18 cellular contexts compared by ENCODE assay signal in the genomic region with DNA sequence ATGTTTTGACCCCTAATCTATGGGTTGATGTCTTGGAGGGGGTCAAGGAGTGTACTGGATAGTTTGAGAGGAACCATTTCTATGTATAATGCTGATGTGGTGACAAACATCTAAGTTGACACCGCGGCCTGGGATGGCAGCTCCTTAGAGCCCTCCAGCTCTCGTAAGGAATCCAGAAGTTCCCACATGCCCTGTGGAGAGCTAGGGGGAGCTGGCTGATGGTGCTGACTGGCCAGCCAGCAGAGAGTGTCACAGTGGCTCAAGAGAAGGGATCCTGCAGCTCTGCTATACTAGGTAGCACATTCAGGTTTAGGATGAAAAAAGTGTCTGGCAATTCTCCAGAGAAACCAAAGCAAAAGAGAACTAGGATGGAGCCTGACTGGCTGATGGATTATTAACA.
"Had no signal": no experiment of that assay in that cellular context is flagged by ENCODE, and none has a peak within 500 bp of the region (broad histone marks: within the 10 kb centered on the region; RNA-seq: fewer than 3 reads in every experiment).

No MANE protein-coding gene starts in this region.

- H3K9me3 Mint-ChIP-seq: stimulated activated memory B cell treated with anti-CD40 and anti-IgM and Interleukin-4, amounts not matched to agents 10 μg/mL and 1 μg/mL and 100 μg/mL, for 72 hours had no signal

- H3K36me3 Mint-ChIP-seq: activated naive CD4-positive, alpha-beta T cell treated with anti-CD3 and anti-CD28 coated beads, Interleukin-2, amount 10 ng/mL, durations not matched to agents 7 days and 5 days; stimulated activated memory B cell treated with anti-CD40 and anti-IgM and Interleukin-4, amounts not matched to agents 10 μg/mL and 1 μg/mL and 100 μg/mL, for 72 hours had no signal

- H3K36me3 ChIP-seq: stomach, suprapubic skin, tibial nerve had no signal

- H3K4me3 Mint-ChIP-seq: activated CD4-positive, alpha-beta memory T cell treated with anti-CD3 and anti-CD28 coated beads, Interleukin-2, amount 10 ng/mL, durations not matched to agents 7 days and 5 days; activated CD4-positive, alpha-beta T cell treated with anti-CD3 and anti-CD28 coated beads, Interleukin-2, amount 10 ng/mL, durations not matched to agents 24 days and 14 days; activated naive CD4-positive, alpha-beta T cell treated with anti-CD3 and anti-CD28 coated beads, Interleukin-2, amount 10 ng/mL, durations not matched to agents 7 days and 5 days; dendritic cell treated with granulocyte-macrophage colony-stimulating factor and Interleukin-4, amounts not matched to agents 40 ng/mL and 50 ng/mL, for 4 days; nephron; stimulated activated memory B cell treated with anti-CD40 and anti-IgM and Interleukin-4, amounts not matched to agents 10 μg/mL and 1 μg/mL and 100 μg/mL, for 72 hours; T-helper 1 cell treated with Interleukin-12 subunit alpha and Interleukin-12 subunit beta and Interleukin-4 antibody, amounts not matched to agents 30 μg/mL and 1 μg/mL, for 36 hours had no signal

- H3K27ac Mint-ChIP-seq: activated CD4-positive, alpha-beta memory T cell treated with anti-CD3 and anti-CD28 coated beads, Interleukin-2, amount 10 ng/mL, durations not matched to agents 7 days and 5 days; activated CD4-positive, alpha-beta T cell treated with anti-CD3 and anti-CD28 coated beads, Interleukin-2, amount 10 ng/mL, durations not matched to agents 24 days and 14 days; activated naive CD4-positive, alpha-beta T cell treated with anti-CD3 and anti-CD28 coated beads, Interleukin-2, amount 10 ng/mL, durations not matched to agents 7 days and 5 days; dendritic cell treated with granulocyte-macrophage colony-stimulating factor and Interleukin-4, amounts not matched to agents 40 ng/mL and 50 ng/mL, for 4 days; stimulated activated memory B cell treated with anti-CD40 and anti-IgM and Interleukin-4, amounts not matched to agents 10 μg/mL and 1 μg/mL and 100 μg/mL, for 72 hours; T-helper 1 cell treated with Interleukin-12 subunit alpha and Interleukin-12 subunit beta and Interleukin-4 antibody, amounts not matched to agents 30 μg/mL and 1 μg/mL, for 36 hours had no signal

- DNase-seq: activated CD4-positive, alpha-beta memory T cell treated with anti-CD3 and anti-CD28 coated beads, Interleukin-2, amount 10 ng/mL, durations not matched to agents 7 days and 5 days; activated CD4-positive, alpha-beta T cell treated with anti-CD3 and anti-CD28 coated beads, Interleukin-2, amount 10 ng/mL, durations not matched to agents 24 days and 14 days; activated CD4-positive, CD25-positive, alpha-beta regulatory T cell; activated effector memory CD4-positive, alpha-beta T cell treated with anti-CD3 and anti-CD28 coated beads, Interleukin-2, amount 50 U/mL, for 16 hours; activated naive CD4-positive, alpha-beta T cell treated with anti-CD3 and anti-CD28 coated beads, Interleukin-2, amount 10 ng/mL, durations not matched to agents 7 days and 5 days; effector CD4-positive, alpha-beta T cell; foreskin melanocyte; hippocampal formation; left cardiac atrium; nucleus accumbens; small intestine; stomach had no signal

- H3K27me3 Mint-ChIP-seq: activated CD4-positive, alpha-beta memory T cell treated with anti-CD3 and anti-CD28 coated beads, Interleukin-2, amount 10 ng/mL, durations not matched to agents 7 days and 5 days; activated CD4-positive, alpha-beta T cell treated with anti-CD3 and anti-CD28 coated beads, Interleukin-2, amount 10 ng/mL, durations not matched to agents 24 days and 14 days; activated naive CD4-positive, alpha-beta T cell treated with anti-CD3 and anti-CD28 coated beads, Interleukin-2, amount 10 ng/mL, durations not matched to agents 7 days and 5 days; dendritic cell treated with granulocyte-macrophage colony-stimulating factor and Interleukin-4, amounts not matched to agents 40 ng/mL and 50 ng/mL, for 4 days; stimulated activated memory B cell treated with anti-CD40 and anti-IgM and Interleukin-4, amounts not matched to agents 10 μg/mL and 1 μg/mL and 100 μg/mL, for 72 hours had no signal

- H3K27me3 ChIP-seq: stomach, suprapubic skin, tibial nerve had no signal

- H3K4me3 ChIP-seq: stomach, suprapubic skin, tibial nerve had no signal

- H3K4me1 Mint-ChIP-seq: activated CD4-positive, alpha-beta memory T cell treated with anti-CD3 and anti-CD28 coated beads, Interleukin-2, amount 10 ng/mL, durations not matched to agents 7 days and 5 days; activated CD4-positive, alpha-beta T cell treated with anti-CD3 and anti-CD28 coated beads, Interleukin-2, amount 10 ng/mL, durations not matched to agents 24 days and 14 days; activated naive CD4-positive, alpha-beta T cell treated with anti-CD3 and anti-CD28 coated beads, Interleukin-2, amount 10 ng/mL, durations not matched to agents 7 days and 5 days; stimulated activated memory B cell treated with anti-CD40 and anti-IgM and Interleukin-4, amounts not matched to agents 10 μg/mL and 1 μg/mL and 100 μg/mL, for 72 hours had no signal
